ENCODE assay signal across 24 cellular contexts in genomic region chr5:162529886-162530285, GRCh38.
A peak's percentile ranks its signal among the peaks of the same experiment; 100 is the strongest.
DNase-seq lines count a peak whose midpoint lies in the region; ATAC-seq, FAIRE-seq and TF ChIP-seq lines count a peak whose summit lies in the region.
"Had no signal": no experiment of that assay in that cellular context is flagged by ENCODE, and none has a peak within 500 bp of the region (broad histone marks: within the 10 kb centered on the region; RNA-seq: fewer than 3 reads in every experiment).

No MANE protein-coding gene starts in this region.

- H3K27me3 ChIP-seq in BLaER1 (no peaks in the 10 kb centered on the region), GM23338 (ENCODE audit: insufficient read depth) (no peaks in the 10 kb centered on the region), SU-DHL-6 (ENCODE audit: low read length) (no peaks in the 10 kb centered on the region), lower lobe of right lung (ENCODE audit: low read depth) (no peaks in the 10 kb centered on the region)

- intact Hi-C loops in lower lobe of right lung (cut with DNase I): no loop called here

- no peaks in the 10 kb centered on the region for H3K9me2 ChIP-seq in GM23338 (ENCODE audit: insufficient read depth)
- H3K9me2 ChIP-seq in SU-DHL-6 (replicated peaks; ENCODE audit: insufficient read depth, low read length): no peaks in the 10 kb centered on the region
- H3K9me2 ChIP-seq: SK-N-SH had no signal

- H3K36me3 ChIP-seq in BLaER1 (no peaks in the 10 kb centered on the region), GM23338 (ENCODE audit: insufficient read depth) (no peaks in the 10 kb centered on the region), SU-DHL-6 (ENCODE audit: low read length) (no peaks in the 10 kb centered on the region), lower lobe of right lung (no peaks in the 10 kb centered on the region)

- no peak overlapping the region for H3K4me3 Mint-ChIP-seq in GM23338
- H3K4me3 Mint-ChIP-seq: CD8-positive, alpha-beta T cell; HFFc6; T-cell had no signal

- FAIRE-seq in GM19239 (lab: Jason Lieb, UNC): no peak
- FAIRE-seq: A204.1, GM12891, H54 had no signal

- no peak for ATAC-seq in GM23338
- ATAC-seq in lower lobe of right lung: peak; percentile 56 to 62
- ATAC-seq in HG02852 (IDR thresholded peaks at IDR 0.05; ENCODE audit: unreplicated experiment): no peak
- ATAC-seq: CD8-positive, alpha-beta T cell; T-cell had no signal

- TF ChIP-seq CTCF in GM23338 (conservative IDR thresholded peaks at IDR 0.05; ENCODE audit: low read depth in 2 of 2): no peak
- no peak for TF ChIP-seq CTCF in SU-DHL-6 (IDR thresholded peaks at IDR 0.05; ENCODE audit: insufficient read depth, low read length, poor library complexity, severe bottlenecking)
- no peak for TF ChIP-seq CTCF in lower lobe of right lung (IDR thresholded peaks at IDR 0.05)

- H3K4me1 Mint-ChIP-seq in GM23338: peaks cover 3% of the 10 kb centered on the region; the same call in 1 of the 3 replicates
- H3K4me1 Mint-ChIP-seq: T-cell had no signal

- peaks cover 10% of the 10 kb centered on the region for H3K9me3 Mint-ChIP-seq in GM23338

- H3K4me2 ChIP-seq in BLaER1 (peak overlapping the region; percentile 19), GM23338 (no peak overlapping the region), SU-DHL-6 (ENCODE audit: low read depth, low read length, poor library complexity, severe bottlenecking) (peak overlapping the region; percentile 58)
- H3K4me2 ChIP-seq: SK-N-SH had no signal

- no peak overlapping the region for H3K9ac ChIP-seq in BLaER1
- H3K9ac ChIP-seq in SU-DHL-6 (ENCODE audit: low read length): no peak overlapping the region
- H3K9ac ChIP-seq: SK-N-SH had no signal

- H3K79me2 ChIP-seq in GM23338 (replicated peaks; ENCODE audit: insufficient read depth) (no peaks in the 10 kb centered on the region), SU-DHL-6 (ENCODE audit: insufficient read depth, low read length) (no peaks in the 10 kb centered on the region)

- H3K36me3 Mint-ChIP-seq in GM23338 (ENCODE audit: low read depth): peaks cover 4% of the 10 kb centered on the region; the same call in 1 of the 3 replicates
- H3K36me3 Mint-ChIP-seq: CD8-positive, alpha-beta T cell; T-cell had no signal

- peaks cover 1% of the 10 kb centered on the region for H3K27me3 Mint-ChIP-seq in GM23338 (ENCODE audit: insufficient read depth, low read depth, poor library complexity)
- H3K27me3 Mint-ChIP-seq: T-cell had no signal

- no peak for DNase-seq in GM23338 (ENCODE audit: low spot score)
- no peak for DNase-seq in lower lobe of right lung
- DNase-seq in NCI-H146 (lab: John Stamatoyannopoulos, UW): no peak
- DNase-seq in GM19239 (ENCODE audit: insufficient read length, low spot score): no peak
- no peak for DNase-seq in SHP77 treated with DMSO at 0.1 percent for 48 hours (lab: John Stamatoyannopoulos, UW)
- DNase-seq: CD8-positive, alpha-beta T cell; GF-D8; HFFc6; NCI-H1092; NCI-H1436 treated with DMSO at 0.1 percent for 48 hours; NCI-H2029 treated with DMSO at 0.1 percent for 48 hours; NCI-H2171 treated with DMSO at 0.1 percent for 48 hours; NCI-H510A; NCI-H748 treated with DMSO at 0.1 percent for 48 hours; Right ventricle myocardium superior; SK-N-SH; T-cell had no signal

- H3F3A ChIP-seq in GM23338 (replicated peaks; ENCODE audit: low read depth) (no peaks in the 10 kb centered on the region), SU-DHL-6 (ENCODE audit: insufficient read depth) (no peaks in the 10 kb centered on the region)

- H2AFZ ChIP-seq in GM23338 (peak overlapping the region; percentile 43; the same call in 1 of the 2 replicates), SU-DHL-6 (ENCODE audit: low read depth, low read length, severe bottlenecking) (peak overlapping the region; percentile 30)

- H3K27ac ChIP-seq in BLaER1 (no peak overlapping the region), GM23338 (ENCODE audit: low read depth) (no peak overlapping the region), SU-DHL-6 (ENCODE audit: low read depth, low read length) (peak overlapping the region; percentile 90), lower lobe of right lung (no peak overlapping the region)
- H3K27ac ChIP-seq: HL-60 had no signal

- H4K20me1 ChIP-seq in BLaER1 (no peaks in the 10 kb centered on the region), GM23338 (replicated peaks; ENCODE audit: insufficient read depth) (no peaks in the 10 kb centered on the region), SU-DHL-6 (ENCODE audit: low read depth, low read length) (no peaks in the 10 kb centered on the region)

- H3K9me3 ChIP-seq in BLaER1 (no peaks in the 10 kb centered on the region), SU-DHL-6 (ENCODE audit: insufficient read depth, low read length) (no peaks in the 10 kb centered on the region), lower lobe of right lung (no peaks in the 10 kb centered on the region)
- H3K9me3 ChIP-seq: SK-N-SH had no signal

- no peak overlapping the region for H3K4me3 ChIP-seq in BLaER1
- H3K4me3 ChIP-seq in GM23338: no peak overlapping the region
- H3K4me3 ChIP-seq in SU-DHL-6 (ENCODE audit: insufficient read depth, low read length, poor library complexity, severe bottlenecking): no peak overlapping the region
- H3K4me3 ChIP-seq in lower lobe of right lung: no peak overlapping the region

- peak overlapping the region; percentile 34; the same call in 1 of the 2 replicates for H3K27ac Mint-ChIP-seq in GM23338
- H3K27ac Mint-ChIP-seq: CD8-positive, alpha-beta T cell; HFFc6; T-cell had no signal

- peaks cover 21% of the 10 kb centered on the region for H3K4me1 ChIP-seq in BLaER1
- H3K4me1 ChIP-seq in GM23338 (ENCODE audit: insufficient read depth): no peaks in the 10 kb centered on the region
- H3K4me1 ChIP-seq in lower lobe of right lung: no peaks in the 10 kb centered on the region

TF ChIP-seq in GM23338, 12 proteins besides CTCF, POLR2A, EP300 and RAD21 (continues in another document):
- TF ChIP-seq JUNB (IDR thresholded peaks at IDR 0.05; ENCODE audit: unreplicated experiment) (no peak), REST (IDR thresholded peaks at IDR 0.05; ENCODE audit: unreplicated experiment) (no peak), ZNF331 (CRISPR knock-in tag; IDR thresholded peaks at IDR 0.05; ENCODE audit: low read depth) (no peak), NANOG (IDR thresholded peaks at IDR 0.05; ENCODE audit: borderline replicate concordance) (no peak), POLR2AphosphoS5 (IDR thresholded peaks at IDR 0.05; ENCODE audit: low read depth) (no peak), EZH2 (IDR thresholded peaks at IDR 0.05; ENCODE audit: low read depth, unreplicated experiment) (no peak)

Comparison
In these comparisons a context has a peak if more than half of its experiments do, and no peak if none do; other contexts are left out.
1. ATAC-seq: peak in lower lobe of right lung (2 of 2); none in GM23338 (single experiment) and HG02852 (single experiment).